Comparison of ENCODE assay signal across 9 cellular contexts in the genomic region with DNA sequence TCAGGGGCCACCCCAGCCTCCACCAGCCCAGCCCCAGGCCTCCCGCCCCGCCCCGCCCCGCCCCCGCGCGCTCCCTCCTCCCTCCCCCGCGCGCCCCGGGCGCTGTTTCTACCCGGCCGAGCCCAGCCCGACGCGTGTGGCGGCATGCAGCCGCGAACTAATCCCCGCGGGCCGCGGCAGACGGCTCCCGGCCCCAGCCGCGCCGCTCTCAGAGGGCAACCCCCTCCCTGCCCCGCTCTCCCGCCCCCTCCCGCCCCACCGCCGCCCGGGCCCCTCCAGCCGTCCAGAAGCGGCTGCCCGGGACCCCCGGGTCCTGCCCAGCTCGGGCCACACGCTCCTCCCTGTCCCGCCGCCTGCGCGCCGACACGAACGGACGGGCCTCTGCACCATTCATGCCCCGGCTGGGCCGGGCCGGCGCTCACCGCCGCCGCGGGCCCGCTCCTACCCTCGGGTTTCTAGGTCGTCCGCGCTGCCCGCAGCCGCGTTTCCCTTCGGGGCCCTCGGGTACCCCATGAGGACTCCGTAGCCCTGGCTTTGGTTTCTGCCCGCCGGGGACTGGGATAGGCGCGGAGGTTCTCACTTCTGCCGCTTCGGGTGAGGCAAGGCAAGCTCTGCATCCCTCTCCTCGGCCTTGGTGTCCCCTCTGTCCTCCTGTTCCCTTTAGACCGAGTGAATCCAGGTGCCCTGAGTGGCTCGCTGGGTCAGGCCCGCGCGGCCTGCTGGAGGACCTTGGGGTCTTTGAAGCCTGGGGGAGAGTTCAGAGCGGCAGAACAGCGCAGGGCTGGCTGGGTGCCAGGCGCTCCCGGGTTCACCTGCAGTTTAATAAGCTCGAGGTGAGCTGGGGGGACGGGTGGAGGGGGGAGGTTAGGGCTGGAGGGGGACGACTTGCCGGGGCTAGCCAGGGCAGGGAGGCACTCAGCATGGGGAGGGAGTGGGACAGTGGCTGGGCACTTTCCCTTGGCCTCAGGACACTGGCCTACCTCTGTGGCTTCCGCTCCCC. TPM values are rescaled to one million over a fixed set of nuclear protein-coding genes. Genes with fewer than 3 reads are reported as not detected.
DNase-seq lines count a peak whose midpoint lies in the region; ATAC-seq lines count a peak whose summit lies in the region.
"Had no signal": no experiment of that assay in that cellular context is flagged by ENCODE, and none has a peak within 500 bp of the region (broad histone marks: within the 10 kb centered on the region; RNA-seq: fewer than 3 reads in every experiment).

No MANE protein-coding gene starts in this region.

- peak overlapping the region; percentile 15; the same call in 1 of the 2 replicates for H3K4me3 ChIP-seq in iPS-18c (ENCODE audit: insufficient read depth, low read depth, low read length)
- H3K4me3 ChIP-seq in thymus (ENCODE audit: low read length) = peak overlapping the region; percentile 27

- H3K27ac ChIP-seq in thymus (ENCODE audit: low read depth) = no peak overlapping the region

- peaks cover 62% of the 10 kb centered on the region for H3K27me3 ChIP-seq in thymus (ENCODE audit: control insufficient read depth, insufficient read depth)

- no peaks in the 10 kb centered on the region for H3K9me3 ChIP-seq in iPS-18c (ENCODE audit: control insufficient read depth, insufficient read depth, low read length)
- H3K9me3 ChIP-seq in thymus (ENCODE audit: control insufficient read depth) = no peaks in the 10 kb centered on the region

- no peaks in the 10 kb centered on the region for H3K36me3 ChIP-seq in thymus (ENCODE audit: control insufficient read depth, insufficient read depth)

- WGBS in thymus = 7% methylated on average over 88 of the region's 89 CpGs

- peaks cover 10% of the 10 kb centered on the region for H3K4me1 ChIP-seq in thymus (ENCODE audit: control insufficient read depth, insufficient read depth, low read length)

- DNase-seq in activated CD4-positive, alpha-beta T cell treated with anti-CD3 and anti-CD28 coated beads, Interleukin-2, amount 50 U/mL, for 1 hour = peak; percentile 50
- DNase-seq in activated CD4-positive, alpha-beta T cell treated with anti-CD3 and anti-CD28 coated beads for 1 hour = no peak
- peak; percentile 67 for DNase-seq in activated T-cell treated with anti-CD3 and anti-CD28 coated beads, Interleukin-2, amount 50 U/mL, for 1 hour
- DNase-seq in NCI-H2227 (lab: John Stamatoyannopoulos, UW; ENCODE audit: unreplicated experiment) = no peak

- ATAC-seq in GM18873 (IDR thresholded peaks at IDR 0.05; ENCODE audit: low FRiP score, unreplicated experiment) (no peak), GM21447 (IDR thresholded peaks at IDR 0.05; ENCODE audit: unreplicated experiment) (no peak)

RNA-seq across cellular contexts. Expression of a gene that starts 3.1 kb away (rescaled TPM):
- polyA plus RNA-seq in thymus = 1.5 TPM
- polyA plus RNA-seq: BJ had no signal

RNA-seq across cellular contexts. Expression of a gene that starts 24.2 kb away (rescaled TPM):
- 0.34 TPM for polyA plus RNA-seq in thymus
- polyA plus RNA-seq: BJ had no signal

RNA-seq across cellular contexts. Expression of a gene that starts 52.2 kb away (rescaled TPM):
- polyA plus RNA-seq in thymus = 0.07 TPM
- polyA plus RNA-seq: BJ had no signal

Comparison
In these comparisons a context has a peak if more than half of its experiments do, and no peak if none do; other contexts are left out.
1. DNase-seq: peak in activated CD4-positive, alpha-beta T cell treated with anti-CD3 and anti-CD28 coated beads, Interleukin-2, amount 50 U/mL, for 1 hour (single experiment) and activated T-cell treated with anti-CD3 and anti-CD28 coated beads, Interleukin-2, amount 50 U/mL, for 1 hour (single experiment); none in activated CD4-positive, alpha-beta T cell treated with anti-CD3 and anti-CD28 coated beads for 1 hour (single experiment) and NCI-H2227 (single experiment).